9 cellular contexts compared by ENCODE assay signal in the genomic region with DNA sequence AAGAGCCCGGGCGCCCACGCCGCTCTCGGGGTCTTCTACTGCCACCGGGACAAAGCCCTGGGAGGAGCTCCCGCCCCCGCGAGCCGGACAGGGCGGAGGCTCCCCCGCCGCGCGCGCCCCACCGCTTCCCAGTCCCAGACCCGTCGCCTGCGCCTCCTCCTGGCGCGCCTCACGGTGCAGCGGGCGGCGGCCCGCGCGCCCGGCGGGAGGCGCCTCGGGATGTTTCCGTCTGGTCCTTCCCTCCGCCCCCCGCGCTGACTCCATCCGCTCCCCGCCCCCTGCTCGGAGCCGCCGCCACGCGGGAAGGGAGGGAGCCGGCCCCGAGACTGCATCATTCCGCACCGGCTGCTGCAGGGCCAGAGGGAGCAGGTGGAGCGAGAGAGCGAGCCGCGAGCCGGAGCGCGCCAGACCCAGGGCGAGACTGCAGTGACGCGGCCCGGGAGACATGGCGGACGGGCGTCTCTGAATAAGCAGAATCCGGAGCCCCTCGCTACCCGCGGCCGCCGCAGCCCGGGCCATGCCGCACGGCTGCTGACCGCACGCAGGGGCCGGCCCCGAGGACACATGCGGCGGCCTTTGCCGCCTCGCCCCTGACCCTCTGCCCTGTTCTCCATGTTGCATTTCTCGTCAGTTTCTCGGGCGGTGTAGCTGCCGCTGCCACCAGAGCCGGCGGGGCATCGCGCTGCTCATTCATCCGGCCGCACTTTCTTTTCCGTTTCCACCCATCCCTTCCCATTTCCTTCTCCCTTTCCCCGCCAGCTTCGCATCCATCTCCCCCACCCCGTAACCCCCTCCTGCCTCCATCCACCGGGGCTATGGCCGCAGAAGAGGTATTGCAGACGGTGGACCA. TPM values are rescaled to one million over a fixed set of nuclear protein-coding genes. Genes with fewer than 3 reads are reported as not detected.
DNase-seq lines count a peak whose midpoint lies in the region; ATAC-seq, FAIRE-seq and TF ChIP-seq lines count a peak whose summit lies in the region.
"Had no signal": no experiment of that assay in that cellular context is flagged by ENCODE, and none has a peak within 500 bp of the region (broad histone marks: within the 10 kb centered on the region; RNA-seq: fewer than 3 reads in every experiment).

TSS of gene BICD1 (plus strand) at position 331 of the 850 bp plus-strand sequence. CDS start at position 816, 485 bp downstream.

- peak; percentile 91 for DNase-seq in AG08395 (ENCODE audit: low spot score)
- peak; percentile 89 for DNase-seq in NCI-H226
- peak; percentile 76 for DNase-seq in activated CD4-positive, CD25-positive, alpha-beta regulatory T cell treated with anti-CD3 and anti-CD28 coated beads, Interleukin-2, amount 50 U/mL, for 72 hours
- peak; percentile 86 for DNase-seq in cerebellar cortex (ENCODE audit: low spot score)
- peak; percentile 96 for DNase-seq in kidney
- peak; percentile 89 for DNase-seq in stimulated activated CD4-positive, alpha-beta T cell treated with anti-CD3 and anti-CD28 coated beads, Interleukin-15, amount 100 ng/mL, for 24 hours

- FAIRE-seq in kidney (lab: Jason Lieb, UNC), result no peak
- FAIRE-seq: colon had no signal

- peak within 1 kb of the TSS; percentile 78 to 80 for H3K4me3 ChIP-seq in kidney (ENCODE audit: low read length in 2 of 2)

- ATAC-seq in GM18868 (IDR thresholded peaks at IDR 0.05; ENCODE audit: unreplicated experiment), result peak; percentile 81
- ATAC-seq in HG03103 (IDR thresholded peaks at IDR 0.05; ENCODE audit: low read depth, unreplicated experiment), result peak; percentile 59

- intact Hi-C loops in kidney (cut with DNase I), result no loop called here

- peak; percentile 22 for TF ChIP-seq CTCF in kidney (IDR thresholded peaks at IDR 0.05; ENCODE audit: borderline replicate concordance, extremely low read depth, insufficient read depth)

- H3K9me3 ChIP-seq in kidney (ENCODE audit: control insufficient read depth in 1 of 2, low read length in 2 of 2), result no peaks in the 10 kb centered on the region

- H3K4me1 ChIP-seq in kidney (ENCODE audit: control insufficient read depth in 1 of 2, insufficient read depth in 1 of 2, low read depth in 1 of 2, low read length in 2 of 2), result peaks cover 0 to 6% of the 10 kb centered on the region in 2 donors

- H3K9ac ChIP-seq in kidney (ENCODE audit: low read length in 2 of 2), result peak within 1 kb of the TSS; percentile 59 to 68

- peak within 1 kb of the TSS; percentile 70 to 71 for H3K27ac ChIP-seq in kidney (ENCODE audit: low read depth in 2 of 2, low read length in 2 of 2)

- no peaks in the 10 kb centered on the region for H3K36me3 ChIP-seq in kidney (ENCODE audit: control insufficient read depth in 1 of 2, insufficient read depth in 2 of 2, low read length in 2 of 2)

RNA-seq across cellular contexts. Expression of gene BICD1, which starts in this region (rescaled TPM):
- total RNA-seq in kidney, result 36.7 TPM
- polyA plus RNA-seq in kidney (ENCODE audit: insufficient read depth, low read depth, low replicate concordance), result 3.8 TPM

Comparison
In these comparisons a context has a peak if more than half of its experiments do, and no peak if none do; other contexts are left out.
1. Peak in every context shown above with its lines: DNase-seq, ATAC-seq, H3K4me3 ChIP-seq and H3K27ac ChIP-seq.